In the genomic region with DNA sequence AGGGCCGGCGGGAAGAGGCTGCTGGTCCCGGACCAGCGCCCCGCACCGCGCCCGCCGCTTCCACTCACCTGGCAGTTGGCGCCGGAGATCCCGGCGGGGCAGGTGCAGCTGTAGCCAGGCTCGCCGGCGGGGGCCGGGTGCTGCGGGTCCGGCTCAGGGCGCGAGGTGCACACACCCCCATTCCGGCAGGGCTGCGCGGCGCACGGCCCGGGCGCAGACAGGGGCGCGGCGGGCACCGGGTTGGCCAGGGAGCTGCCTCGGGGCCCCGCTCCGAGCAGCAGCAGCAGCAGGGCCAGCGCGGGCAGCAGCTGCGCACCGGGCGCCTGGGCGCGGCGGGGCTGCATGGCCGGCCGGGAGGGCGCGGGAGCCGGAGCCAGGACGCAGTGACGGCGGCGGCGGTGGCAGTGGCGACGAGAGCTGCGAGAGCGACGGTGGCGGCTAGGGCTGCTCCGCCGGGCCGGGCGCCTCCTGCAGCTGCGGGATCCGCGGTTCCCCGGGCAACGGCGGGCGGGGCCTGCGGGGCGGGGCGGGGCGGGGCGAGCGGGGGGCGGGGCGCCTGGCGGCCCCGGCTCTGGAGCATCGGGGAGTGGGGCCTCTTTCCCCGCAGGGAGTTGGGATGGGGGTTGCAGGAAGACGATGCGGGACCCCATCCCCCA, we compare ENCODE assay signal across 8 cellular contexts. TPM values are rescaled to one million over a fixed set of nuclear protein-coding genes. Genes with fewer than 3 reads are reported as not detected.
A peak's percentile ranks its signal among the peaks of the same experiment; 100 is the strongest.
DNase-seq lines count a peak whose midpoint lies in the region; ATAC-seq and TF ChIP-seq lines count a peak whose summit lies in the region.

DNER (minus strand) TSS at position 476 of the 656 bp plus-strand sequence; CDS start at position 344, 132 bp downstream.

- CTCF ChIA-PET in activated naive CD4-positive, alpha-beta T cell treated with anti-CD3 and anti-CD28 coated beads, Interleukin-2, amount 10 ng/mL, durations not matched to agents 7 days and 5 days (lab: Charles Lee), result no interaction called here

- TF ChIP-seq POLR2A in heart left ventricle (IDR thresholded peaks at IDR 0.05), result no peak
- no peak for TF ChIP-seq POLR2A in uterus (IDR thresholded peaks at IDR 0.05)

- H3K27ac ChIP-seq in OCI-LY3 (ENCODE audit: low read length), result no peak within 1 kb of the TSS
- H3K27ac ChIP-seq in heart left ventricle, result no peak within 1 kb of the TSS
- no peak within 1 kb of the TSS for H3K27ac ChIP-seq in uterus

- H2AFZ ChIP-seq in OCI-LY3 (ENCODE audit: low read depth, low read length), result no peak within 1 kb of the TSS

- 1 to 2% (median 1%) methylated on average over 23 to 84 of the region's 84 CpGs for WGBS in heart left ventricle, 4 donors

- H3K9me3 ChIP-seq in OCI-LY3 (ENCODE audit: insufficient read depth, low read length) (no peaks in the 10 kb centered on the region), heart left ventricle (peaks cover 0 to 9% (median 0%) of the 10 kb centered on the region in 12 donors), uterus (no peaks in the 10 kb centered on the region)

- DNase-seq in AG20443 (ENCODE audit: low spot score), result peak; percentile 64
- DNase-seq in activated naive CD4-positive, alpha-beta T cell treated with anti-CD3 and anti-CD28 coated beads, Interleukin-2, amount 10 ng/mL, durations not matched to agents 7 days and 5 days, result peak; percentile 70
- no peak for DNase-seq in heart left ventricle
- DNase-seq in progenitor cell of endocrine pancreas (ENCODE audit: low spot score, unreplicated experiment), result peak; percentile 39
- no peak for DNase-seq in uterus

- peaks cover 5% of the 10 kb centered on the region for H3K4me1 Mint-ChIP-seq in activated naive CD4-positive, alpha-beta T cell treated with anti-CD3 and anti-CD28 coated beads, Interleukin-2, amount 10 ng/mL, durations not matched to agents 7 days and 5 days
- peaks cover 4% of the 10 kb centered on the region for H3K4me1 Mint-ChIP-seq in progenitor cell of endocrine pancreas (ENCODE audit: low read depth)

- no peaks in the 10 kb centered on the region for H3K79me2 ChIP-seq in OCI-LY3 (ENCODE audit: low read length)

- TF ChIP-seq CTCF in OCI-LY3 (IDR thresholded peaks at IDR 0.05; ENCODE audit: low read depth, low read length) (no peak), heart left ventricle (IDR thresholded peaks at IDR 0.05) (no peak), progenitor cell of endocrine pancreas (IDR thresholded peaks at IDR 0.05; ENCODE audit: unreplicated experiment) (no peak), uterus (IDR thresholded peaks at IDR 0.05) (no peak)

- H3K4me3 ChIP-seq in OCI-LY3 (ENCODE audit: low read length), result peak within 1 kb of the TSS; percentile 68
- peak within 1 kb of the TSS; percentile 7 to 54 (median 45) for H3K4me3 ChIP-seq in heart left ventricle
- peak within 1 kb of the TSS in 1 of 2 donors; percentile 16 for H3K4me3 ChIP-seq in uterus

- no peak within 1 kb of the TSS for H3K27ac Mint-ChIP-seq in activated naive CD4-positive, alpha-beta T cell treated with anti-CD3 and anti-CD28 coated beads, Interleukin-2, amount 10 ng/mL, durations not matched to agents 7 days and 5 days
- peak within 1 kb of the TSS; percentile 84 for H3K27ac Mint-ChIP-seq in progenitor cell of endocrine pancreas

- H3K27me3 Mint-ChIP-seq in activated naive CD4-positive, alpha-beta T cell treated with anti-CD3 and anti-CD28 coated beads, Interleukin-2, amount 10 ng/mL, durations not matched to agents 7 days and 5 days, result peaks cover 81% of the 10 kb centered on the region
- H3K27me3 Mint-ChIP-seq in progenitor cell of endocrine pancreas, result peaks cover 83% of the 10 kb centered on the region

- 0 out of 2 replicates have a peak, but pooled peaks cover 13% of the 10 kb centered on the region for H3K27me3 ChIP-seq in OCI-LY3 (ENCODE audit: low read depth, low read length)
- peaks cover 17 to 91% (median 53%) of the 10 kb centered on the region in 9 donors for H3K27me3 ChIP-seq in heart left ventricle
- peaks cover 9 to 31% of the 10 kb centered on the region in 2 donors for H3K27me3 ChIP-seq in uterus

- intact Hi-C loops in heart left ventricle (cut with DNase I) (no loop called here), uterus (cut with DNase I; ENCODE audit: low total_unique reads) (no loop called here)

- peak; percentile 75 for ATAC-seq in GM19043 (IDR thresholded peaks at IDR 0.05; ENCODE audit: low read depth, unreplicated experiment)
- ATAC-seq in HG03139 (IDR thresholded peaks at IDR 0.05; ENCODE audit: unreplicated experiment), result peak; percentile 81
- ATAC-seq in heart left ventricle, result peak in 3 of 4 donors; percentile 38 to 73 (median 55)

- H3K9me3 Mint-ChIP-seq in activated naive CD4-positive, alpha-beta T cell treated with anti-CD3 and anti-CD28 coated beads, Interleukin-2, amount 10 ng/mL, durations not matched to agents 7 days and 5 days, result no peaks in the 10 kb centered on the region
- no peaks in the 10 kb centered on the region for H3K9me3 Mint-ChIP-seq in progenitor cell of endocrine pancreas (ENCODE audit: low read depth)

- H3K9ac ChIP-seq in OCI-LY3 (ENCODE audit: low read length), result no peak within 1 kb of the TSS

- H3K4me1 ChIP-seq in OCI-LY3 (ENCODE audit: low read length), result peaks cover 4% of the 10 kb centered on the region; the same call in 1 of the 2 replicates
- peaks cover 0 to 24% (median 10%) of the 10 kb centered on the region in 12 donors for H3K4me1 ChIP-seq in heart left ventricle
- H3K4me1 ChIP-seq in uterus, result peaks cover 0 to 13% of the 10 kb centered on the region in 2 donors

- H3K36me3 Mint-ChIP-seq in activated naive CD4-positive, alpha-beta T cell treated with anti-CD3 and anti-CD28 coated beads, Interleukin-2, amount 10 ng/mL, durations not matched to agents 7 days and 5 days, result no peaks in the 10 kb centered on the region
- H3K36me3 Mint-ChIP-seq in progenitor cell of endocrine pancreas (ENCODE audit: insufficient read depth), result no peaks in the 10 kb centered on the region

- peak within 1 kb of the TSS; percentile 25 for H3K4me3 Mint-ChIP-seq in activated naive CD4-positive, alpha-beta T cell treated with anti-CD3 and anti-CD28 coated beads, Interleukin-2, amount 10 ng/mL, durations not matched to agents 7 days and 5 days
- H3K4me3 Mint-ChIP-seq in progenitor cell of endocrine pancreas (ENCODE audit: low read depth), result peak within 1 kb of the TSS; percentile 60

- H3K4me2 ChIP-seq in OCI-LY3 (ENCODE audit: low read length), result peak within 1 kb of the TSS; percentile 55

- H4K20me1 ChIP-seq in OCI-LY3 (ENCODE audit: insufficient read depth, low read length), result no peaks in the 10 kb centered on the region

- H3K36me3 ChIP-seq in OCI-LY3 (replicated peaks; ENCODE audit: low read depth, low read length), result no peaks in the 10 kb centered on the region
- H3K36me3 ChIP-seq in heart left ventricle, result no peaks in the 10 kb centered on the region
- no peaks in the 10 kb centered on the region for H3K36me3 ChIP-seq in uterus

RNA-seq across cellular contexts. Expression of gene DNER, which starts in this region (rescaled TPM):
- total RNA-seq in heart left ventricle, result 1 to 10 TPM in 4 of 9 donors, under 1 TPM in 5; 0.21 to 3.3 (median 0.95) TPM
- under 1 TPM; 0.19 to 0.82 TPM for polyA plus RNA-seq in heart left ventricle
- 0.91 TPM in 2 replicates for total RNA-seq in progenitor cell of endocrine pancreas
- 10 to 100 TPM in 1 of 4 donors, 1 to 10 TPM in 3; 1.9 to 24.7 (median 4.9) TPM for total RNA-seq in uterus

Comparison
In these comparisons a context has a peak if more than half of its experiments do, and no peak if none do; other contexts are left out.
1. Peak in DNase-seq in progenitor cell of endocrine pancreas; RNA of the gene not detected or under 1 TPM.
2. DNase-seq: peak in AG20443 (single experiment) and activated naive CD4-positive, alpha-beta T cell treated with anti-CD3 and anti-CD28 coated beads, Interleukin-2, amount 10 ng/mL, durations not matched to agents 7 days and 5 days (single experiment); none in heart left ventricle (0 of 5) and uterus (0 of 2).
3. Peak in every context shown above with its lines, with median percentiles within 50 percentile points of each other: ATAC-seq.